Comparison of ENCODE assay signal across 16 cellular contexts in the genomic region with DNA sequence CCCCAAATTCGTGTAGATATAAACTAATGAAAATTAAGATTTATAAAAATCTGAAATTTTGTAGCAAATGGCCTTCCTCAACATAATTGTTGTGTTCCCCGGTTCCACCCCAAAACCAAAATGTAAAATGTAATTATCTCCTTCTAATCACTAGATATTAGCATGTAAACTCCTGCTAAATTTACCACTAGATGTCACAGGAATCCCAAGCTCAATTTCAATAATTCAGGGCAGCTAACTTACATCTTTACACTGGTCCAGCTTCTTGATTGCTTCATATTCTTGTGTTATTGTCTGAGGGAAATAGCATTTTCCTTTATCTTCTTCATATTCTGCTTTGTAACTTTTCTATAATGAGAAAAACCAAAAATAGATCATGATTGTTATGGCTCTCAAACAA.
"Had no signal": no experiment of that assay in that cellular context is flagged by ENCODE, and none has a peak within 500 bp of the region (broad histone marks: within the 10 kb centered on the region; RNA-seq: fewer than 3 reads in every experiment).

No MANE protein-coding gene starts in this region.

- H3K27me3 Mint-ChIP-seq: activated naive CD8-positive, alpha-beta T cell treated with anti-CD3 and anti-CD28 coated beads, Interleukin-2, amount 50 U/mL, for 24 hours; activated T-helper 17 cell treated with anti-CD3 and anti-CD28 coated beads, Interleukin-2, amount 50 U/mL, for 72 hours; naive B cell; T-cell had no signal

- DNase-seq: activated CD4-positive, alpha-beta T cell treated with anti-CD3 and anti-CD28 coated beads for 1 hour; activated CD4-positive, alpha-beta T cell treated with anti-CD3 and anti-CD28 coated beads, Interleukin-2, amount 50 U/mL, for 4 hours; activated naive CD4-positive, alpha-beta T cell treated with anti-CD3 and anti-CD28 coated beads for 36 hours; activated naive CD8-positive, alpha-beta T cell treated with anti-CD3 and anti-CD28 coated beads, Interleukin-2, amount 50 U/mL, for 24 hours; activated T-cell treated with anti-CD3 and anti-CD28 coated beads for 4 hours; left colon; lower lobe of right lung; naive B cell; pancreas; T-cell; T-helper 9 cell had no signal

- ATAC-seq: activated naive CD8-positive, alpha-beta T cell treated with anti-CD3 and anti-CD28 coated beads, Interleukin-2, amount 50 U/mL, for 24 hours; activated T-helper 17 cell treated with anti-CD3 and anti-CD28 coated beads, Interleukin-2, amount 50 U/mL, for 72 hours; left colon; lower lobe of right lung; pancreas; stimulated activated effector memory CD8-positive, alpha-beta T cell treated with anti-CD3 and anti-CD28 coated beads, Interleukin-12 subunit alpha, Interleukin-12 subunit beta, amount 100 ng/mL, for 72 hours; T-cell had no signal

- H3K9me3 Mint-ChIP-seq: activated naive CD4-positive, alpha-beta T cell treated with anti-CD3 and anti-CD28 coated beads for 36 hours; activated naive CD8-positive, alpha-beta T cell treated with anti-CD3 and anti-CD28 coated beads, Interleukin-2, amount 50 U/mL, for 24 hours; activated T-helper 17 cell treated with anti-CD3 and anti-CD28 coated beads, Interleukin-2, amount 50 U/mL, for 72 hours; stimulated activated effector memory CD8-positive, alpha-beta T cell treated with anti-CD3 and anti-CD28 coated beads, Interleukin-12 subunit alpha, Interleukin-12 subunit beta, amount 100 ng/mL, for 72 hours; T-cell had no signal

- FAIRE-seq: astrocyte, colon, islet of Langerhans, pancreas had no signal

- H3K4me3 Mint-ChIP-seq: activated naive CD4-positive, alpha-beta T cell treated with anti-CD3 and anti-CD28 coated beads for 36 hours; activated naive CD8-positive, alpha-beta T cell treated with anti-CD3 and anti-CD28 coated beads, Interleukin-2, amount 50 U/mL, for 24 hours; activated T-helper 17 cell treated with anti-CD3 and anti-CD28 coated beads, Interleukin-2, amount 50 U/mL, for 72 hours; naive B cell; stimulated activated effector memory CD8-positive, alpha-beta T cell treated with anti-CD3 and anti-CD28 coated beads, Interleukin-12 subunit alpha, Interleukin-12 subunit beta, amount 100 ng/mL, for 72 hours; T-cell had no signal

- H3K27ac Mint-ChIP-seq: activated naive CD4-positive, alpha-beta T cell treated with anti-CD3 and anti-CD28 coated beads for 36 hours; activated naive CD8-positive, alpha-beta T cell treated with anti-CD3 and anti-CD28 coated beads, Interleukin-2, amount 50 U/mL, for 24 hours; activated T-helper 17 cell treated with anti-CD3 and anti-CD28 coated beads, Interleukin-2, amount 50 U/mL, for 72 hours; stimulated activated effector memory CD8-positive, alpha-beta T cell treated with anti-CD3 and anti-CD28 coated beads, Interleukin-12 subunit alpha, Interleukin-12 subunit beta, amount 100 ng/mL, for 72 hours; T-cell had no signal

- H3K36me3 Mint-ChIP-seq: naive B cell; stimulated activated effector memory CD8-positive, alpha-beta T cell treated with anti-CD3 and anti-CD28 coated beads, Interleukin-12 subunit alpha, Interleukin-12 subunit beta, amount 100 ng/mL, for 72 hours had no signal

- H3K4me1 Mint-ChIP-seq: activated naive CD8-positive, alpha-beta T cell treated with anti-CD3 and anti-CD28 coated beads, Interleukin-2, amount 50 U/mL, for 24 hours; activated T-helper 17 cell treated with anti-CD3 and anti-CD28 coated beads, Interleukin-2, amount 50 U/mL, for 72 hours; stimulated activated effector memory CD8-positive, alpha-beta T cell treated with anti-CD3 and anti-CD28 coated beads, Interleukin-12 subunit alpha, Interleukin-12 subunit beta, amount 100 ng/mL, for 72 hours had no signal
